ENCODE assay signal across 8 cellular contexts in the genomic region with DNA sequence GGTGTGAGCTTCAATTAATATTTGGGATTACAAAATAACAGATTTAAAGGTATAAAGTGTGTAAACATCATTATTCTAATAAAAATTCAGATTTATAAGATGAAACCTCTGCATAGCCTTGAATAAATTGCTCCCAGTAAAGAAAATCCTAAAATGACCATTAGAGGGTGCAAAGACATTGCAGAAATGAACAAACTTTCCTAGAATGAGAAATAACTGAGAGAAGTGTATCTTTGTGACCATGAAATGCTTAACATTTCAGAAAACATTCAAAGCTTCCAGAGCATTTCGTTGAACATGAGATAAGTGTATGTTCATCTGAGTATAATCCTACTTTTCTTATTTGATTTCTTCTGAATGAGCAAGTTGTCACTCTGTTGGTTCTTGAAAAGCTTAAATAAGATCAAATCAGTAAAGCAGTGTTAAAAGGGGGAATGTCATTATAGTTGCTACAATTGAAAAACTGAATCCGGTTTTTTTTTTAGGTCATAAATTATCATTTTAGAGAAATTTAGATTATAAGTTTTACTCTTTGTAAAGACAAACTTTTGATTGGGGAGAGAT.
DNase-seq lines count a peak whose midpoint lies in the region; ATAC-seq and TF ChIP-seq lines count a peak whose summit lies in the region.

No MANE protein-coding gene starts in this region.

- in situ Hi-C loops in astrocyte of the spinal cord (cut with HindIII; ENCODE audit: low sequenced_read_pairs): no loop called here

- TF ChIP-seq CTCF in astrocyte of the spinal cord (IDR thresholded peaks at IDR 0.05; ENCODE audit: low read depth, low read length) (peak; percentile 46), GM20000 (IDR thresholded peaks at IDR 0.05; ENCODE audit: extremely low read depth, missing control alignments) (no peak)

- DNase-seq in GM03348 (ENCODE audit: low spot score) (peak; percentile 41), NCI-H1436 treated with DMSO at 0.1 percent for 48 hours (lab: John Stamatoyannopoulos, UW) (peak; percentile 61), astrocyte of the spinal cord (ENCODE audit: low read depth, low spot score) (peak; percentile 59), medulla oblongata (ENCODE audit: extremely low spot score) (peak; percentile 65), GM20000 (ENCODE audit: low spot score) (no peak)
- DNase-seq in activated CD8-positive, alpha-beta memory T cell treated with anti-CD3 and anti-CD28 coated beads for 24 hours: no peak

- H3K4me3 ChIP-seq in astrocyte of the spinal cord (ENCODE audit: low read depth, low read length): no peak overlapping the region

- ATAC-seq in HG03457 (IDR thresholded peaks at IDR 0.05; ENCODE audit: unreplicated experiment): no peak
- no peak for ATAC-seq in GM21717 (IDR thresholded peaks at IDR 0.05; ENCODE audit: unreplicated experiment)

Comparison
In these comparisons a context has a peak if more than half of its experiments do, and no peak if none do; other contexts are left out.
1. DNase-seq: peak in GM03348 (single experiment), NCI-H1436 treated with DMSO at 0.1 percent for 48 hours (single experiment), astrocyte of the spinal cord (single experiment) and medulla oblongata (single experiment); none in activated CD8-positive, alpha-beta memory T cell treated with anti-CD3 and anti-CD28 coated beads for 24 hours (single experiment) and GM20000 (single experiment).